Comparison of ENCODE assay signal across 8 cellular contexts in the genomic region with DNA sequence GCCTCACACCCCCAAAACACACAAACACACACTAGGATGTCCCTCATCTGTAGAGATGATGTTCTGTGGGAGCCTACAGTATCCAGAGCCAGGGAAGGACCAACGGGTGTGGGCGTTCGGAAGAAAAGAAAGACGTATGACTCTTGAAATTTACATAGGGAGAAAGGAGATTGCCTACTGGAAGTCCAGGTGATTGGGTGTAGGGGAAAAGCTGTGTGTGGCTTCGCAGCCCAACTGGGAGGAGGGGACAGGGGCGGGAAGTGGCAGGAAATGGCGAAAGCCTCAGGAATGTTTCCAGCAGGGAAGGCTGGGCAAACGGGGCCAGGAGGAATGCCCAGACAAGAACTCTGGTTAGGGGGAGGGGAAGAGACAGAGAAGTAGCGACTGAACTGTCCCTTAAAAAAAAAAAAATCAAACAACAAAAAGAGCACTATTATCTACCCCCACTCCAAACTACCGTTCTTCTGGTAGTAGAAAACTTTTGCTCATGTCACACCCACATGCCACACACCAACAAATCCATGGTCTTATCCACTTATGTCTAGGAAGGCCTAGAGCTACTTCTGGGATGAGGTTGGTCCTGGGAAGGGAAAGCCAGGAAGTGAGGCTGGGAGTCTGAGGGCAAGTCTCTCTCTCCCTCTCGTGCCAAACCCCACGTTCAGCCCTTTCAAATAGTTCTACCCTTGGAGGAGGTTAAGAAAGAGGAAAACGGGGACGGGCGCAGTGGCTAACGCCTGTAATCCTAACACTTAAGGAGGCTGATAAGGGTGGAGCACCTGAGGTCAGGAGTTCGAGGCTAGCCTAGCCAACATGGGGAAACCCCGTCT. TPM values are rescaled to one million over a fixed set of nuclear protein-coding genes. Genes with fewer than 3 reads are reported as not detected.
DNase-seq lines count a peak whose midpoint lies in the region; ATAC-seq and TF ChIP-seq lines count a peak whose summit lies in the region.

No MANE protein-coding gene starts in this region.

- H3K36me3 Mint-ChIP-seq in activated naive CD4-positive, alpha-beta T cell treated with anti-CD3 and anti-CD28 coated beads, Interleukin-2, amount 10 ng/mL, durations not matched to agents 7 days and 5 days, result peaks cover 36% of the 10 kb centered on the region
- peaks cover 2% of the 10 kb centered on the region for H3K36me3 Mint-ChIP-seq in progenitor cell of endocrine pancreas (ENCODE audit: insufficient read depth)

- peak overlapping the region; percentile 94 for H3K27ac ChIP-seq in VCaP
- peak overlapping the region; percentile 98 to 99 for H3K27ac ChIP-seq in prostate gland

- H3K27ac Mint-ChIP-seq in activated naive CD4-positive, alpha-beta T cell treated with anti-CD3 and anti-CD28 coated beads, Interleukin-2, amount 10 ng/mL, durations not matched to agents 7 days and 5 days, result peak overlapping the region; percentile 71
- H3K27ac Mint-ChIP-seq in progenitor cell of endocrine pancreas, result no peak overlapping the region

- CTCF ChIA-PET in activated naive CD4-positive, alpha-beta T cell treated with anti-CD3 and anti-CD28 coated beads, Interleukin-2, amount 10 ng/mL, durations not matched to agents 7 days and 5 days (lab: Charles Lee), result interaction anchor here (0.7 to 2.3 kb wide), 9 partner anchors 12 to 112 kb away, joined by 3 to 9 read pairs (median 5); a partner anchor contains a TSS

- H3K9me3 ChIP-seq in prostate gland, result no peaks in the 10 kb centered on the region

- H3K9me3 Mint-ChIP-seq in activated naive CD4-positive, alpha-beta T cell treated with anti-CD3 and anti-CD28 coated beads, Interleukin-2, amount 10 ng/mL, durations not matched to agents 7 days and 5 days, result no peaks in the 10 kb centered on the region
- H3K9me3 Mint-ChIP-seq in progenitor cell of endocrine pancreas (ENCODE audit: low read depth), result no peaks in the 10 kb centered on the region

- peak; percentile 50 for TF ChIP-seq POLR2A in prostate gland (IDR thresholded peaks at IDR 0.05)

- H3K4me1 ChIP-seq in prostate gland (replicated peaks), result peaks cover 14% of the 10 kb centered on the region

- WGBS in prostate gland, result 25% methylated on average over 18 of the region's 18 CpGs

- no peaks in the 10 kb centered on the region for H3K36me3 ChIP-seq in prostate gland

- H3K4me3 Mint-ChIP-seq in activated naive CD4-positive, alpha-beta T cell treated with anti-CD3 and anti-CD28 coated beads, Interleukin-2, amount 10 ng/mL, durations not matched to agents 7 days and 5 days, result peak overlapping the region; percentile 49
- no peak overlapping the region for H3K4me3 Mint-ChIP-seq in progenitor cell of endocrine pancreas (ENCODE audit: low read depth)

- TF ChIP-seq CTCF in VCaP (conservative IDR thresholded peaks at IDR 0.05) (no peak), prostate gland (IDR thresholded peaks at IDR 0.05) (no peak), progenitor cell of endocrine pancreas (IDR thresholded peaks at IDR 0.05; ENCODE audit: unreplicated experiment) (no peak)

- intact Hi-C loops in prostate gland (cut with DNase I), result no loop called here

- no peak for ATAC-seq in HG03432 (IDR thresholded peaks at IDR 0.05; ENCODE audit: unreplicated experiment)

- peaks cover 39% of the 10 kb centered on the region for H3K4me1 Mint-ChIP-seq in activated naive CD4-positive, alpha-beta T cell treated with anti-CD3 and anti-CD28 coated beads, Interleukin-2, amount 10 ng/mL, durations not matched to agents 7 days and 5 days
- H3K4me1 Mint-ChIP-seq in progenitor cell of endocrine pancreas (ENCODE audit: low read depth), result peaks cover 32% of the 10 kb centered on the region

- H3K27me3 Mint-ChIP-seq in activated naive CD4-positive, alpha-beta T cell treated with anti-CD3 and anti-CD28 coated beads, Interleukin-2, amount 10 ng/mL, durations not matched to agents 7 days and 5 days, result no peaks in the 10 kb centered on the region
- H3K27me3 Mint-ChIP-seq in progenitor cell of endocrine pancreas, result no peaks in the 10 kb centered on the region

- peak overlapping the region; percentile 52 to 82 for H3K4me3 ChIP-seq in prostate gland

- no peak for DNase-seq in activated naive CD4-positive, alpha-beta T cell treated with anti-CD3 and anti-CD28 coated beads, Interleukin-2, amount 10 ng/mL, durations not matched to agents 7 days and 5 days
- no peak for DNase-seq in activated naive CD4-positive, alpha-beta T cell treated with anti-CD3 and anti-CD28 coated beads, Interleukin-2, amount 50 U/mL, for 16 hours
- DNase-seq in glomerular visceral epithelial cell (ENCODE audit: extremely low spot score) (peak; percentile 97), prostate gland (ENCODE audit: low spot score) (peak; percentile 87), activated gamma-delta T cell treated with Interleukin-2 at 50 U/mL for 16 hours (no peak), progenitor cell of endocrine pancreas (ENCODE audit: low spot score, unreplicated experiment) (no peak)

- H3K27me3 ChIP-seq in prostate gland (replicated peaks; ENCODE audit: insufficient read depth), result no peaks in the 10 kb centered on the region

RNA-seq across cellular contexts. Expression of a gene that starts 1.8 kb away (rescaled TPM):
- total RNA-seq in prostate gland, result 10 to 100 TPM; 33.5 to 47.5 TPM
- 78.7 and 85.8 TPM in 2 replicates for total RNA-seq in progenitor cell of endocrine pancreas

RNA-seq across cellular contexts. Expression of a gene that starts 2.2 kb away (rescaled TPM):
- total RNA-seq in prostate gland (10 to 100 TPM; 85.0 to 97.2 TPM), progenitor cell of endocrine pancreas (43.3 and 54.7 TPM in 2 replicates)

RNA-seq across cellular contexts. Expression of a gene that starts 10.4 kb away (rescaled TPM):
- 10 to 100 TPM; 31.5 to 35.3 TPM for total RNA-seq in prostate gland
- 53.7 and 55.9 TPM in 2 replicates for total RNA-seq in progenitor cell of endocrine pancreas

RNA-seq across cellular contexts. Expression of a gene that starts 11.1 kb away (rescaled TPM):
- total RNA-seq in prostate gland (10 to 100 TPM; 44.1 to 44.6 TPM), progenitor cell of endocrine pancreas (49.1 and 52.7 TPM in 2 replicates)

RNA-seq across cellular contexts. Expression of a gene that starts 16.8 kb away (rescaled TPM):
- total RNA-seq in prostate gland, result 100 to 1,000 TPM; 113 to 140 TPM
- total RNA-seq in progenitor cell of endocrine pancreas, result 69.1 and 69.5 TPM in 2 replicates

Comparison
In these comparisons a context has a peak if more than half of its experiments do, and no peak if none do; other contexts are left out.
1. DNase-seq: peak in glomerular visceral epithelial cell (single experiment) and prostate gland (single experiment); none in activated naive CD4-positive, alpha-beta T cell treated with anti-CD3 and anti-CD28 coated beads, Interleukin-2, amount 10 ng/mL, durations not matched to agents 7 days and 5 days (single experiment), activated naive CD4-positive, alpha-beta T cell treated with anti-CD3 and anti-CD28 coated beads, Interleukin-2, amount 50 U/mL, for 16 hours (single experiment), activated gamma-delta T cell treated with Interleukin-2 at 50 U/mL for 16 hours (single experiment) and progenitor cell of endocrine pancreas (single experiment).